Comparison of ENCODE assay signal across 8 cellular contexts in genomic region chr1:61724721-61725694, GRCh38. TPM values are rescaled to one million over a fixed set of nuclear protein-coding genes. Genes with fewer than 3 reads are reported as not detected.
DNase-seq lines count a peak whose midpoint lies in the region; ATAC-seq, FAIRE-seq and TF ChIP-seq lines count a peak whose summit lies in the region.

Gene TM2D1, minus strand, starts transcription at chr1:61725141. Its CDS starts 21 bp downstream, at chr1:61725120.

- H3K9me2 ChIP-seq in hepatocyte (replicated peaks; ENCODE audit: insufficient read depth), result no peaks in the 10 kb centered on the region

- peaks cover 14% of the 10 kb centered on the region for H3K4me1 ChIP-seq in astrocyte (ENCODE audit: insufficient read depth, low read length)
- H3K4me1 ChIP-seq in hepatocyte (ENCODE audit: insufficient read depth), result peaks cover 12% of the 10 kb centered on the region

- peak within 1 kb of the TSS; percentile 100 for H3K4me3 ChIP-seq in astrocyte (ENCODE audit: insufficient read depth, low read depth, low read length)
- peak within 1 kb of the TSS; percentile 96 for H3K4me3 ChIP-seq in hepatocyte

- peaks cover 17% of the 10 kb centered on the region for H3K4me1 Mint-ChIP-seq in T-helper 2 cell treated with Interferon-gamma antibody and Interleukin-4, amounts not matched to agents 5 μg/mL and 100 μg/mL, for 36 hours (ENCODE audit: low read depth)
- peaks cover 6% of the 10 kb centered on the region for H3K4me1 Mint-ChIP-seq in astrocyte (ENCODE audit: low read depth, unreplicated experiment)

- no peaks in the 10 kb centered on the region for H4K20me1 ChIP-seq in astrocyte (ENCODE audit: insufficient read depth, low read length)
- no peaks in the 10 kb centered on the region for H4K20me1 ChIP-seq in hepatocyte (ENCODE audit: insufficient read depth, poor library complexity, severe bottlenecking)

- H3K9me3 ChIP-seq in astrocyte (ENCODE audit: insufficient read depth, low read depth, low read length) (no peaks in the 10 kb centered on the region), hepatocyte (ENCODE audit: low read depth) (no peaks in the 10 kb centered on the region)

- no peaks in the 10 kb centered on the region for H3K9me3 Mint-ChIP-seq in T-helper 2 cell treated with Interferon-gamma antibody and Interleukin-4, amounts not matched to agents 5 μg/mL and 100 μg/mL, for 36 hours
- no peaks in the 10 kb centered on the region for H3K9me3 Mint-ChIP-seq in astrocyte (ENCODE audit: unreplicated experiment)

- peak within 1 kb of the TSS; percentile 100 for H3K9ac ChIP-seq in astrocyte (ENCODE audit: low read length)

- H3K27me3 ChIP-seq in astrocyte (ENCODE audit: insufficient read depth, low read length) (no peaks in the 10 kb centered on the region), hepatocyte (no peaks in the 10 kb centered on the region)

- H3K36me3 Mint-ChIP-seq in T-helper 2 cell treated with Interferon-gamma antibody and Interleukin-4, amounts not matched to agents 5 μg/mL and 100 μg/mL, for 36 hours (ENCODE audit: low read depth), result peaks cover 13% of the 10 kb centered on the region
- no peaks in the 10 kb centered on the region for H3K36me3 Mint-ChIP-seq in astrocyte (ENCODE audit: low read depth, unreplicated experiment)

- H3K27ac ChIP-seq in astrocyte (ENCODE audit: low read depth, low read length) (peak within 1 kb of the TSS; percentile 98), hepatocyte (peak within 1 kb of the TSS; percentile 93)

- H3K4me3 Mint-ChIP-seq in T-helper 2 cell treated with Interferon-gamma antibody and Interleukin-4, amounts not matched to agents 5 μg/mL and 100 μg/mL, for 36 hours, result peak within 1 kb of the TSS; percentile 96
- peak within 1 kb of the TSS; percentile 100 for H3K4me3 Mint-ChIP-seq in astrocyte (ENCODE audit: unreplicated experiment)

- H3K36me3 ChIP-seq in astrocyte (ENCODE audit: insufficient read depth, low read length) (no peaks in the 10 kb centered on the region), hepatocyte (replicated peaks; ENCODE audit: insufficient read depth, low read depth) (no peaks in the 10 kb centered on the region)

- H3K79me2 ChIP-seq in astrocyte (ENCODE audit: insufficient read depth, low read length) (peaks cover 46% of the 10 kb centered on the region), hepatocyte (peaks cover 46% of the 10 kb centered on the region)

- ATAC-seq in GM18499 (IDR thresholded peaks at IDR 0.05; ENCODE audit: insufficient read depth, unreplicated experiment) (peak; percentile 91), HG02943 (IDR thresholded peaks at IDR 0.05; ENCODE audit: low read depth, unreplicated experiment) (peak; percentile 98)

- TF ChIP-seq CTCF in astrocyte (IDR thresholded peaks at IDR 0.05; ENCODE audit: insufficient read depth, low read depth, low read length), result no peak
- TF ChIP-seq CTCF in hepatocyte (IDR thresholded peaks at IDR 0.05; ENCODE audit: poor library complexity), result no peak

- WGBS in hepatocyte (ENCODE audit: low lambda C conversion rate, missing lambda C conversion rate), result 1% methylated on average over 46 of the region's 46 CpGs

- peak within 1 kb of the TSS; percentile 98 for H3K27ac Mint-ChIP-seq in T-helper 2 cell treated with Interferon-gamma antibody and Interleukin-4, amounts not matched to agents 5 μg/mL and 100 μg/mL, for 36 hours
- peak within 1 kb of the TSS; percentile 98 for H3K27ac Mint-ChIP-seq in astrocyte (ENCODE audit: unreplicated experiment)

- peak within 1 kb of the TSS; percentile 100 for H2AFZ ChIP-seq in astrocyte (ENCODE audit: low read depth, low read length)
- peak within 1 kb of the TSS; percentile 97 for H2AFZ ChIP-seq in hepatocyte

- peak; percentile 65 for DNase-seq in NCI-H187 treated with DMSO at 0.1 percent for 48 hours (lab: John Stamatoyannopoulos, UW)
- DNase-seq in T-helper 2 cell treated with Interferon-gamma antibody and Interleukin-4, amounts not matched to agents 5 μg/mL and 100 μg/mL, for 36 hours (ENCODE audit: low spot score), result peak; percentile 89
- peak; percentile 84 for DNase-seq in astrocyte (ENCODE audit: low read depth)
- peak; percentile 94 for DNase-seq in hepatocyte (ENCODE audit: low spot score)
- peak; percentile 77 for DNase-seq in renal cortical epithelial cell (ENCODE audit: low read depth)
- no peak for DNase-seq in OCI-M2 (lab: John Stamatoyannopoulos, UW; ENCODE audit: unreplicated experiment)

- FAIRE-seq in astrocyte (lab: Jason Lieb, UNC), result peak; percentile 60

- no peaks in the 10 kb centered on the region for H3K27me3 Mint-ChIP-seq in T-helper 2 cell treated with Interferon-gamma antibody and Interleukin-4, amounts not matched to agents 5 μg/mL and 100 μg/mL, for 36 hours (ENCODE audit: low read depth)
- H3K27me3 Mint-ChIP-seq in astrocyte (ENCODE audit: low read depth, unreplicated experiment), result no peaks in the 10 kb centered on the region

- H3K4me2 ChIP-seq in astrocyte (ENCODE audit: low read length) (peak within 1 kb of the TSS; percentile 98), hepatocyte (peak within 1 kb of the TSS; percentile 73)

RNA-seq across cellular contexts. Expression of gene TM2D1, which starts in this region (rescaled TPM):
- total RNA-seq in astrocyte, result 33.3 and 35.7 TPM in 2 replicates
- 101 and 109 TPM in 2 replicates for total RNA-seq in hepatocyte
- polyA plus RNA-seq in hepatocyte, result 91.3 TPM in 2 replicates
- total RNA-seq in renal cortical epithelial cell, result 72.9 and 93.4 TPM in 2 replicates
